15 cellular contexts compared by ENCODE assay signal in genomic region chr2:128786296-128786695, GRCh38.
DNase-seq lines count a peak whose midpoint lies in the region; ATAC-seq and TF ChIP-seq lines count a peak whose summit lies in the region.
"Had no signal": no experiment of that assay in that cellular context is flagged by ENCODE, and none has a peak within 500 bp of the region (broad histone marks: within the 10 kb centered on the region; RNA-seq: fewer than 3 reads in every experiment).

No MANE protein-coding gene starts in this region.

- no peaks in the 10 kb centered on the region for H3K23me2 ChIP-seq in H9 (ENCODE audit: insufficient read length, low read depth, low read length, poor library complexity, severe bottlenecking)

- no peak overlapping the region for H3K18ac ChIP-seq in H9 (ENCODE audit: insufficient read length, low read depth, low read length)

- no peak overlapping the region for H2BK12ac ChIP-seq in H9 (ENCODE audit: insufficient read length, low read depth, low read length)

- no peaks in the 10 kb centered on the region for H3K9me3 ChIP-seq in BLaER1 treated with 17β-estradiol and CSF1 and Interleukin-3, amounts not matched to agents 10 nM and 100 nM (replicated peaks in 1 of 11)
- no peaks in the 10 kb centered on the region for H3K9me3 ChIP-seq in H9 (ENCODE audit: control insufficient read depth, low read depth, low read length)
- H3K9me3 ChIP-seq in neural progenitor cell (ENCODE audit: low read depth) = no peaks in the 10 kb centered on the region

- H3K14ac ChIP-seq in H9 (ENCODE audit: insufficient read depth, low read length) = no peak overlapping the region

- H4K91ac ChIP-seq in H9 (ENCODE audit: insufficient read length, low read depth, low read length) = no peak overlapping the region

- H3K9me3 Mint-ChIP-seq in H9 (peaks cover 7 to 9% of the 10 kb centered on the region in 2 experiments; a peak in 3 of 5 replicates), neural progenitor cell (peaks cover 2% of the 10 kb centered on the region)
- H3K9me3 Mint-ChIP-seq in stimulated activated memory B cell treated with anti-CD40 and anti-IgM and Interleukin-4, amounts not matched to agents 10 μg/mL and 1 μg/mL and 100 μg/mL, for 72 hours = peaks cover 8% of the 10 kb centered on the region

- H4K5ac ChIP-seq in H9 (ENCODE audit: insufficient read length, low read depth, low read length) = no peak overlapping the region

- no peak overlapping the region for H2BK120ac ChIP-seq in H9 (ENCODE audit: low read depth, low read length, poor library complexity, severe bottlenecking)

- TF ChIP-seq CTCF in H9 (conservative IDR thresholded peaks at IDR 0.05) (no peak), coronary artery (IDR thresholded peaks at IDR 0.05) (no peak), neural progenitor cell (IDR thresholded peaks at IDR 0.05) (no peak)

- no peak for ATAC-seq in GM21723 (IDR thresholded peaks at IDR 0.05; ENCODE audit: unreplicated experiment)
- no peak for ATAC-seq in stimulated activated memory B cell treated with anti-CD40 and anti-IgM and Interleukin-4, amounts not matched to agents 10 μg/mL and 1 μg/mL and 100 μg/mL, for 72 hours

- H3T11ph ChIP-seq in H9 (ENCODE audit: low read length) = no peak overlapping the region

- peaks cover 0 to 5% (median 0%) of the 10 kb centered on the region in 3 experiments; a peak in 2 of 7 replicates for H3K36me3 Mint-ChIP-seq in H9 (ENCODE audit: insufficient read depth in 1 of 3, low read depth in 3 of 3)
- H3K36me3 Mint-ChIP-seq in neural progenitor cell = no peaks in the 10 kb centered on the region
- no peaks in the 10 kb centered on the region for H3K36me3 Mint-ChIP-seq in stimulated activated memory B cell treated with anti-CD40 and anti-IgM and Interleukin-4, amounts not matched to agents 10 μg/mL and 1 μg/mL and 100 μg/mL, for 72 hours
- H3K36me3 Mint-ChIP-seq: CD14-positive monocyte had no signal

- H3K4me2 ChIP-seq in BLaER1 treated with 17β-estradiol and CSF1 and Interleukin-3, amounts not matched to agents 10 nM and 100 nM = peak overlapping the region in 7 of 11 experiments; percentile 11 to 66 (median 34); a peak in 8 of 22 replicates
- H3K4me2 ChIP-seq in H9 (ENCODE audit: insufficient read depth, insufficient read length, low read length) (no peak overlapping the region), neural progenitor cell (peak overlapping the region; percentile 62)

- H3K27me3 Mint-ChIP-seq in H9 (ENCODE audit: low read depth) (peaks cover 4% of the 10 kb centered on the region; the same call in 1 of the 2 replicates), neural progenitor cell (ENCODE audit: insufficient read depth, low read depth) (peaks cover 15% of the 10 kb centered on the region)
- peaks cover 31% of the 10 kb centered on the region for H3K27me3 Mint-ChIP-seq in stimulated activated memory B cell treated with anti-CD40 and anti-IgM and Interleukin-4, amounts not matched to agents 10 μg/mL and 1 μg/mL and 100 μg/mL, for 72 hours

- DNase-seq in H9 (peak; percentile 21), coronary artery (ENCODE audit: low spot score) (peak; percentile 38), neural progenitor cell (ENCODE audit: low spot score) (no peak), pons (ENCODE audit: low spot score) (no peak)
- DNase-seq: ACHN; DMS79 treated with DMSO at 0.1 percent for 48 hours; MM.1S; NCI-H1092; NCI-H2029 treated with DMSO at 0.1 percent for 48 hours; NK-92 treated with Interleukin-12 subunit alpha and Interleukin-12 subunit beta, amount 100 ng/mL, for 24 hours; Right ventricle myocardium superior had no signal

- H3K4me1 Mint-ChIP-seq in H9 (peaks cover 20 to 27% of the 10 kb centered on the region in 2 experiments), neural progenitor cell (peaks cover 35% of the 10 kb centered on the region)
- no peaks in the 10 kb centered on the region for H3K4me1 Mint-ChIP-seq in stimulated activated memory B cell treated with anti-CD40 and anti-IgM and Interleukin-4, amounts not matched to agents 10 μg/mL and 1 μg/mL and 100 μg/mL, for 72 hours
- H3K4me1 Mint-ChIP-seq: CD14-positive monocyte had no signal

- no peaks in the 10 kb centered on the region for H3K27me3 ChIP-seq in BLaER1 treated with 17β-estradiol and CSF1 and Interleukin-3, amounts not matched to agents 10 nM and 100 nM
- H3K27me3 ChIP-seq in H9 (ENCODE audit: insufficient read depth, low read length) (no peaks in the 10 kb centered on the region), neural progenitor cell (no peaks in the 10 kb centered on the region)

- H2BK20ac ChIP-seq in H9 (ENCODE audit: low read depth, low read length, poor library complexity, severe bottlenecking) = no peak overlapping the region

- no peaks in the 10 kb centered on the region for H3K79me1 ChIP-seq in H9 (ENCODE audit: insufficient read depth, low read depth, low read length, poor library complexity, severe bottlenecking)

- peaks cover 0 to 4% (median 0%) of the 10 kb centered on the region in 11 experiments; a peak in 2 of 22 replicates for H4K20me1 ChIP-seq in BLaER1 treated with 17β-estradiol and CSF1 and Interleukin-3, amounts not matched to agents 10 nM and 100 nM
- no peaks in the 10 kb centered on the region for H4K20me1 ChIP-seq in H9 (ENCODE audit: control insufficient read depth, insufficient read depth, insufficient read length)
- H4K20me1 ChIP-seq in neural progenitor cell (ENCODE audit: low read depth) = no peaks in the 10 kb centered on the region

- H3K4me3 Mint-ChIP-seq in H9 (no peak overlapping the region), neural progenitor cell (no peak overlapping the region)
- H3K4me3 Mint-ChIP-seq in stimulated activated memory B cell treated with anti-CD40 and anti-IgM and Interleukin-4, amounts not matched to agents 10 μg/mL and 1 μg/mL and 100 μg/mL, for 72 hours = no peak overlapping the region
- H3K4me3 Mint-ChIP-seq: CD14-positive monocyte had no signal

- H3K56ac ChIP-seq in H9 (ENCODE audit: insufficient read length, low read depth, low read length) = no peak overlapping the region

- H3F3A ChIP-seq in neural progenitor cell (ENCODE audit: low read depth) = peaks cover 6% of the 10 kb centered on the region

- H3K79me2 ChIP-seq in H9 (ENCODE audit: insufficient read depth, low read length) = no peaks in the 10 kb centered on the region
- no peaks in the 10 kb centered on the region for H3K79me2 ChIP-seq in neural progenitor cell (ENCODE audit: low read depth)

- no CpG with 5 or more reads among the region's 6 CpGs for WGBS in H9 (ENCODE audit: extremely low coverage, insufficient read length, low lambda C conversion rate)

- H4K8ac ChIP-seq in H9 (replicated peaks; ENCODE audit: insufficient read length, low read depth, low read length) = no peak overlapping the region

- H2BK15ac ChIP-seq in H9 (ENCODE audit: low read depth, low read length) = no peak overlapping the region

- H3K4me3 ChIP-seq in BLaER1 treated with 17β-estradiol and CSF1 and Interleukin-3, amounts not matched to agents 10 nM and 100 nM = no peak overlapping the region
- H3K4me3 ChIP-seq in coronary artery (no peak overlapping the region), neural progenitor cell (peak overlapping the region; percentile 3)

- peaks cover 9 to 31% (median 22%) of the 10 kb centered on the region in 10 experiments; a peak in 18 of 20 replicates for H3K4me1 ChIP-seq in BLaER1 treated with 17β-estradiol and CSF1 and Interleukin-3, amounts not matched to agents 10 nM and 100 nM
- H3K4me1 ChIP-seq in H9 (ENCODE audit: insufficient read depth, low read length) (no peaks in the 10 kb centered on the region; the same call in 1 of the 2 replicates), neural progenitor cell (peaks cover 14% of the 10 kb centered on the region)

- H2AFZ ChIP-seq in H9 (ENCODE audit: low read length) = no peak overlapping the region
- no peak overlapping the region for H2AFZ ChIP-seq in neural progenitor cell (replicated peaks)

- no peak overlapping the region for H3K27ac ChIP-seq in BLaER1 treated with 17β-estradiol and CSF1 and Interleukin-3, amounts not matched to agents 10 nM and 100 nM
- H3K27ac ChIP-seq in H9 (ENCODE audit: insufficient read length, low read depth, low read length) (no peak overlapping the region), coronary artery (no peak overlapping the region), neural progenitor cell (no peak overlapping the region)

- H3K36me3 ChIP-seq in BLaER1 treated with 17β-estradiol and CSF1 and Interleukin-3, amounts not matched to agents 10 nM and 100 nM = no peaks in the 10 kb centered on the region
- H3K36me3 ChIP-seq in neural progenitor cell = no peaks in the 10 kb centered on the region

- H2BK5ac ChIP-seq in H9 (ENCODE audit: insufficient read length, low read length) = no peak overlapping the region

- H3K23ac ChIP-seq in H9 (ENCODE audit: insufficient read length, low read depth, low read length) = no peak overlapping the region

- H3K27ac Mint-ChIP-seq in H9 (no peak overlapping the region; a peak in 1 of 7 replicates), neural progenitor cell (peak overlapping the region; percentile 24)
- no peak overlapping the region for H3K27ac Mint-ChIP-seq in stimulated activated memory B cell treated with anti-CD40 and anti-IgM and Interleukin-4, amounts not matched to agents 10 μg/mL and 1 μg/mL and 100 μg/mL, for 72 hours
- H3K27ac Mint-ChIP-seq: CD14-positive monocyte had no signal

- H3K9ac ChIP-seq in BLaER1 treated with 17β-estradiol and CSF1 and Interleukin-3, amounts not matched to agents 10 nM and 100 nM = no peak overlapping the region
- H3K9ac ChIP-seq in H9 (ENCODE audit: extremely low read depth, insufficient read length, low read length) (no peak overlapping the region), neural progenitor cell (no peak overlapping the region)

- no peak overlapping the region for H2AK5ac ChIP-seq in H9 (ENCODE audit: insufficient read length, low read length)

- no peak overlapping the region for H3K4ac ChIP-seq in H9 (ENCODE audit: low read depth, low read length)

Comparison
In these comparisons a context has a peak if more than half of its experiments do, and no peak if none do; other contexts are left out.
1. DNase-seq: peak in H9 (single experiment) and coronary artery (single experiment); none in neural progenitor cell (single experiment) and pons (single experiment).